ENCODE assay signal across 13 cellular contexts in genomic region chr17:67258836-67259468, GRCh38. TPM values are rescaled to one million over a fixed set of nuclear protein-coding genes. Genes with fewer than 3 reads are reported as not detected.
DNase-seq lines count a peak whose midpoint lies in the region; ATAC-seq, FAIRE-seq and TF ChIP-seq lines count a peak whose summit lies in the region.
"Had no signal": no experiment of that assay in that cellular context is flagged by ENCODE, and none has a peak within 500 bp of the region (broad histone marks: within the 10 kb centered on the region; RNA-seq: fewer than 3 reads in every experiment).

No MANE protein-coding gene starts in this region.

- intact Hi-C loops in left lung (cut with DNase I) (no loop called here), kidney (cut with DNase I) (no loop called here)

- peaks cover 0 to 4% of the 10 kb centered on the region in 2 donors for H3K9me3 ChIP-seq in left lung
- H3K9me3 ChIP-seq in kidney (ENCODE audit: control insufficient read depth in 1 of 2, low read length in 2 of 2), result no peaks in the 10 kb centered on the region
- H3K9me3 ChIP-seq in MM.1S (replicated peaks; ENCODE audit: insufficient read depth, low read length), result no peaks in the 10 kb centered on the region

- DNase-seq in stimulated activated CD4-positive, alpha-beta T cell treated with anti-CD3 and anti-CD28 coated beads, Interleukin-15, amount 100 ng/mL, for 24 hours, result peak; percentile 30
- DNase-seq in stimulated activated CD4-positive, alpha-beta T cell treated with anti-CD3 and anti-CD28 coated beads, Interleukin-4, amount 100 ng/mL, for 1 hour, result no peak
- DNase-seq in activated CD4-positive, alpha-beta T cell treated with anti-CD3 and anti-CD28 coated beads, Interleukin-2, amount 50 U/mL, for 48 hours, result peak; percentile 11 to 20
- DNase-seq in left lung (no peak), kidney (no peak), NCI-H2227 treated with DMSO at 0.1 percent for 48 hours (lab: John Stamatoyannopoulos, UW) (no peak), MM.1S (no peak)
- DNase-seq: cortex of kidney, NCI-H1105 treated with DMSO at 0.1 percent for 48 hours, nephron progenitor cell had no signal

- ATAC-seq in left lung, result no peak
- no peak for ATAC-seq in HG02759 (IDR thresholded peaks at IDR 0.05; ENCODE audit: unreplicated experiment)

- no peak overlapping the region for H2AFZ ChIP-seq in MM.1S (ENCODE audit: low read length)

- H3K27me3 ChIP-seq in left lung (no peaks in the 10 kb centered on the region), MM.1S (replicated peaks; ENCODE audit: insufficient read depth, low read length) (no peaks in the 10 kb centered on the region)

- H3K9me2 ChIP-seq in MM.1S (replicated peaks; ENCODE audit: insufficient read depth, low read length), result no peaks in the 10 kb centered on the region

- H3K27ac ChIP-seq in left lung (peak overlapping the region; percentile 82 to 85), kidney (ENCODE audit: low read depth in 2 of 2, low read length in 2 of 2) (no peak overlapping the region), MM.1S (ENCODE audit: low read length) (no peak overlapping the region)
- H3K27ac ChIP-seq: C4-2B had no signal

- H3K79me2 ChIP-seq in MM.1S (ENCODE audit: low read length), result no peaks in the 10 kb centered on the region

- H3K4me3 ChIP-seq in left lung (no peak overlapping the region), kidney (ENCODE audit: low read length in 2 of 2) (no peak overlapping the region), MM.1S (ENCODE audit: low read length) (no peak overlapping the region)

- H4K20me1 ChIP-seq in MM.1S (ENCODE audit: insufficient read depth, low read length), result no peaks in the 10 kb centered on the region

- peaks cover 20% of the 10 kb centered on the region for H3F3A ChIP-seq in MM.1S (ENCODE audit: insufficient read depth, low read length)

- H3K4me1 ChIP-seq in left lung, result peaks cover 3 to 41% of the 10 kb centered on the region in 2 donors
- H3K4me1 ChIP-seq in kidney (ENCODE audit: control insufficient read depth in 1 of 2, insufficient read depth in 1 of 2, low read depth in 1 of 2, low read length in 2 of 2), result peaks cover 0 to 2% of the 10 kb centered on the region in 2 donors
- H3K4me1 ChIP-seq in MM.1S (ENCODE audit: low read length), result peaks cover 24% of the 10 kb centered on the region

- no peak overlapping the region for H3K4me2 ChIP-seq in MM.1S (ENCODE audit: low read depth, low read length)

- H3K9ac ChIP-seq in kidney (ENCODE audit: low read length in 2 of 2) (no peak overlapping the region), MM.1S (ENCODE audit: low read length) (no peak overlapping the region)

- no peak for FAIRE-seq in kidney (lab: Jason Lieb, UNC)
- FAIRE-seq: GM12891 had no signal

- TF ChIP-seq CTCF in left lung (IDR thresholded peaks at IDR 0.05), result no peak
- no peak for TF ChIP-seq CTCF in kidney (IDR thresholded peaks at IDR 0.05; ENCODE audit: borderline replicate concordance, extremely low read depth, insufficient read depth)
- no peak for TF ChIP-seq CTCF in MM.1S (IDR thresholded peaks at IDR 0.05; ENCODE audit: low read length)

- H3K36me3 ChIP-seq in left lung (no peaks in the 10 kb centered on the region), kidney (ENCODE audit: control insufficient read depth in 1 of 2, insufficient read depth in 2 of 2, low read length in 2 of 2) (no peaks in the 10 kb centered on the region), MM.1S (replicated peaks; ENCODE audit: insufficient read depth, low read length) (no peaks in the 10 kb centered on the region)

RNA-seq across cellular contexts. Expression of gene HELZ, which starts 14.0 kb away (rescaled TPM):
- 10 to 100 TPM; 60.2 to 64.6 TPM for total RNA-seq in left lung
- 58.8 TPM for total RNA-seq in kidney
- polyA plus RNA-seq in kidney (ENCODE audit: insufficient read depth, low read depth, low replicate concordance), result 2.8 TPM

Comparison
In these comparisons a context has a peak if more than half of its experiments do, and no peak if none do; other contexts are left out.
1. DNase-seq: peak in stimulated activated CD4-positive, alpha-beta T cell treated with anti-CD3 and anti-CD28 coated beads, Interleukin-15, amount 100 ng/mL, for 24 hours (single experiment) and activated CD4-positive, alpha-beta T cell treated with anti-CD3 and anti-CD28 coated beads, Interleukin-2, amount 50 U/mL, for 48 hours (2 of 2); none in stimulated activated CD4-positive, alpha-beta T cell treated with anti-CD3 and anti-CD28 coated beads, Interleukin-4, amount 100 ng/mL, for 1 hour (single experiment), left lung (0 of 2), kidney (single experiment), NCI-H2227 treated with DMSO at 0.1 percent for 48 hours (single experiment) and MM.1S (single experiment).
2. H3K27ac ChIP-seq: peak in left lung (2 of 2); none in kidney (0 of 2) and MM.1S (single experiment).